7 cellular contexts compared by ENCODE assay signal in the genomic region with DNA sequence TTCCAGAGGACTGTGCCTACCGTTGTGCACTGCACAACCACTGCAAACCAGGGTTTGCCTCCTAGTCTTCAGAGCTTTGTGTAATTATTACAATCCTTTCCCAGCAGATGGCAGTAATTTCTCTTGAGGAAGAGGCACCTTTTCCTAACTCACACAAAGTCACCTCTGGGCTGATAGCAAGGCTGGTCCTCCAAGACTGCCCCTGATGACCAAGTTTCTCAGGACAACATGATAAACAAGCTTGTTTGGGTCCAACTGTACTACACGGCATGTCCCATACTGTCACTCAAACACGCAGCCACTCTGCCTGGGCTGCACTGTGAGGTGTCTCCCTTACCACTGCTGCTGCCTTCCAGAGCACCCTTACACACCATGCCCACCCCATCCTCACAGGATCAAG. TPM values are rescaled to one million over a fixed set of nuclear protein-coding genes. Genes with fewer than 3 reads are reported as not detected.
A peak's percentile ranks its signal among the peaks of the same experiment; 100 is the strongest.
DNase-seq lines count a peak whose midpoint lies in the region; ATAC-seq and TF ChIP-seq lines count a peak whose summit lies in the region.

No MANE protein-coding gene starts in this region.

- intact Hi-C loops in heart right ventricle (cut with DNase I), result loop anchor here in 9 of 10 donors (2.0 to 10.0 kb wide), 5 partner anchors 64 to 124 kb away; a partner anchor contains a TSS
- intact Hi-C loops in spleen (cut with DNase I; ENCODE audit: low total_unique reads), result no loop called here

- H3K4me3 ChIP-seq in GM23248, result no peak overlapping the region
- no peak overlapping the region for H3K4me3 ChIP-seq in heart right ventricle
- H3K4me3 ChIP-seq in spleen, result no peak overlapping the region

- H3K27ac ChIP-seq in GM23248 (no peak overlapping the region), heart right ventricle (no peak overlapping the region), spleen (no peak overlapping the region)

- WGBS in GM23248 (ENCODE audit: low coverage in 1 of 2, low lambda C conversion rate in 2 of 2, missing lambda C conversion rate in 2 of 2), 2 experiments, result 46 to 50% methylated on average over 3 of the region's 3 CpGs
- WGBS in heart right ventricle, 2 donors, result 34 to 43% methylated on average over 3 of the region's 3 CpGs
- 38 to 52% (median 44%) methylated on average over 3 of the region's 3 CpGs for WGBS in spleen, 5 donors

- no peaks in the 10 kb centered on the region for H3K27me3 ChIP-seq in GM23248 (replicated peaks; ENCODE audit: insufficient read depth)
- H3K27me3 ChIP-seq in heart right ventricle, result no peaks in the 10 kb centered on the region
- H3K27me3 ChIP-seq in spleen (replicated peaks in 1 of 7), result no peaks in the 10 kb centered on the region

- in situ Hi-C loops in GM23248 (cut with MboI), result loop anchor here (5.0 kb wide), 1 partner anchor 124 kb away; no protein-coding TSS in a partner anchor

- H3K79me2 ChIP-seq in GM23248 (ENCODE audit: insufficient read depth), result no peaks in the 10 kb centered on the region

- no peak overlapping the region for H2AFZ ChIP-seq in GM23248

- no peaks in the 10 kb centered on the region for H3K9me3 ChIP-seq in GM23248 (ENCODE audit: low read depth)
- no peaks in the 10 kb centered on the region for H3K9me3 ChIP-seq in heart right ventricle
- no peaks in the 10 kb centered on the region for H3K9me3 ChIP-seq in spleen

- no peak overlapping the region for H3K9ac ChIP-seq in GM23248

- peak; percentile 37 to 76 (median 65) for ATAC-seq in heart right ventricle

- H3K4me2 ChIP-seq in GM23248 (ENCODE audit: unreplicated experiment), result no peak overlapping the region

- H3K9me2 ChIP-seq in GM23248 (ENCODE audit: insufficient read depth), result no peaks in the 10 kb centered on the region

- H3K4me1 ChIP-seq in GM23248 (ENCODE audit: insufficient read depth) (0 out of 2 replicates have a peak, but pooled peaks cover 6% of the 10 kb centered on the region), heart right ventricle (peaks cover 0 to 19% (median 0%) of the 10 kb centered on the region in 9 donors), spleen (peaks cover 0 to 13% (median 0%) of the 10 kb centered on the region in 6 donors)

- TF ChIP-seq POLR2A in spleen (IDR thresholded peaks at IDR 0.05), result no peak

- peak; percentile 35 for DNase-seq in GF-D8 (lab: John Stamatoyannopoulos, UW)
- peak; percentile 77 for DNase-seq in GM23248
- DNase-seq in NCI-H128 (lab: John Stamatoyannopoulos, UW; ENCODE audit: unreplicated experiment), result peak; percentile 50
- DNase-seq in UCSD-AML1 (lab: John Stamatoyannopoulos, UW; ENCODE audit: unreplicated experiment), result peak; percentile 17
- DNase-seq in heart right ventricle, result no peak
- DNase-seq in spleen, result no peak
- no peak for DNase-seq in OCI-M2 (lab: John Stamatoyannopoulos, UW; ENCODE audit: unreplicated experiment)

- H3F3A ChIP-seq in GM23248 (ENCODE audit: insufficient read depth), result no peaks in the 10 kb centered on the region

- H3K36me3 ChIP-seq in GM23248 (ENCODE audit: low read depth), result no peaks in the 10 kb centered on the region
- peaks cover 0 to 16% (median 0%) of the 10 kb centered on the region in 9 donors for H3K36me3 ChIP-seq in heart right ventricle
- no peaks in the 10 kb centered on the region for H3K36me3 ChIP-seq in spleen

- H4K20me1 ChIP-seq in GM23248 (ENCODE audit: insufficient read depth), result no peaks in the 10 kb centered on the region

- TF ChIP-seq CTCF in heart right ventricle (IDR thresholded peaks at IDR 0.05), result peak; percentile 14 to 64 (median 57)
- TF ChIP-seq CTCF in spleen (IDR thresholded peaks at IDR 0.05 in 8 of 11, conservative IDR thresholded peaks at IDR 0.05 in 3 of 11), result peak in 6 of 11 experiments; percentile 19 to 47 (median 30)

RNA-seq across cellular contexts. Expression of a gene that starts 39.3 kb away (rescaled TPM):
- 0.89 and 1.8 TPM in 2 replicates for total RNA-seq in GM23248 (2014; rRNA removed; shearing (Covaris generic))
- polyA plus RNA-seq in GM23248 (2016; fragmentation: Nextera tagmentation; extraction: Ambion mirVana), result 2.2 and 2.4 TPM in 2 replicates
- total RNA-seq in heart right ventricle, result 1 to 10 TPM; 2.6 to 6.9 (median 3.9) TPM
- polyA plus RNA-seq in heart right ventricle, result 1 to 10 TPM; 2.0 to 3.4 TPM
- 1 to 10 TPM; 5.7 to 9.3 (median 7.2) TPM for total RNA-seq in spleen
- 1 to 10 TPM; 4.6 to 5.5 (median 5.0) TPM for polyA plus RNA-seq in spleen

Comparison
In these comparisons a context has a peak if more than half of its experiments do, and no peak if none do; other contexts are left out.
1. DNase-seq: peak in GF-D8 (single experiment), GM23248 (single experiment), NCI-H128 (single experiment) and UCSD-AML1 (single experiment); none in heart right ventricle (0 of 2), spleen (single experiment) and OCI-M2 (single experiment).